Comparison of ENCODE assay signal across 17 cellular contexts in the genomic region with DNA sequence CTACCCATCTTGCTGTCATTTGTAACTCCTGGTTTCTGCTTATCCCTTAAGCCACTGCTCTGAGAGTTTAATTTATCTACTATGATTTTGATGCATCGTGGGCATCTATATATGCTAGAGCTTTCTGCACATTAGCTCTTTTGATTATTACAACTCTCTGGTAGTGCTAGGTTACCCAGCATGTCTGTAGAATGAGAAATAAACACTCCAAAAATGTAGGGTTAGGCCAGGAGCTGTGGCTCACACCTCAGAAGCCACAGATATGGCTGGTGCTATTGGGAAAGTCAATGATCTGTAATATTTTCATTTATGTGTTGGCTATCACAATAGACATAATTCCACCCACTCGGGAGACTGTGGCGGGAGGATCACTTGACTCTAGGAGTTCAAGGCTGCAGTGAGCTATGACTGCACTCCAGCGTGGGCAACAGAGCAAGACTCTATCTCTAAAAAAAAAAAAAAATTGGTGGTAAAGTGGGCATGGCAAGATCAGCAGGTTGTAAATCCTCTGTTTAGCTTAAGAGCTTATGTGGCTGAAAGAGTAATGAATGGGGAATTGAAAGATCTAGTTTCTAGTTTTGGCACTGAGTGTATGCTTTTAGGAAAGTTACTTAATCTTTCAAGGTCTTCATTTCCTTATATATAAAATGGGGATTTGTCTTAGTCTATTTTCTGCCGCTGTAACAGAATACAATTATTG. TPM values are rescaled to one million over a fixed set of nuclear protein-coding genes. Genes with fewer than 3 reads are reported as not detected.
DNase-seq lines count a peak whose midpoint lies in the region; ATAC-seq, FAIRE-seq and TF ChIP-seq lines count a peak whose summit lies in the region.
"Had no signal": no experiment of that assay in that cellular context is flagged by ENCODE, and none has a peak within 500 bp of the region (broad histone marks: within the 10 kb centered on the region; RNA-seq: fewer than 3 reads in every experiment).

No MANE protein-coding gene starts in this region.

- intact Hi-C loops in CD4-positive, alpha-beta memory T cell (cut with micrococcal nuclease): loop anchor here (1.0 to 10.0 kb wide), 3 partner anchors 148 to 1485 kb away; a partner anchor contains a TSS

- ATAC-seq in HG02798 (IDR thresholded peaks at IDR 0.05; ENCODE audit: poor library complexity, unreplicated experiment) (peak; percentile 44), omental fat pad (ENCODE audit: low FRiP score) (no peak), HG02970 (IDR thresholded peaks at IDR 0.05; ENCODE audit: low FRiP score, unreplicated experiment) (no peak)
- no peak for ATAC-seq in activated naive CD8-positive, alpha-beta T cell treated with anti-CD3 and anti-CD28 coated beads, Interleukin-2, amount 50 U/mL, for 24 hours
- ATAC-seq: sciatic nerve had no signal

- peaks cover under 1 to 7% of the 10 kb centered on the region in 2 donors for H3K36me3 Mint-ChIP-seq in CD4-positive, alpha-beta memory T cell
- H3K36me3 Mint-ChIP-seq in activated naive CD8-positive, alpha-beta T cell treated with anti-CD3 and anti-CD28 coated beads, Interleukin-2, amount 50 U/mL, for 24 hours (ENCODE audit: low read depth): peaks cover 28% of the 10 kb centered on the region

- H3K9me3 Mint-ChIP-seq in CD4-positive, alpha-beta memory T cell: peaks cover 0 to 2% (median 0%) of the 10 kb centered on the region in 8 donors
- H3K9me3 Mint-ChIP-seq in activated naive CD8-positive, alpha-beta T cell treated with anti-CD3 and anti-CD28 coated beads, Interleukin-2, amount 50 U/mL, for 24 hours: no peaks in the 10 kb centered on the region

- DNase-seq in CD4-positive, alpha-beta memory T cell: no peak
- no peak for DNase-seq in GM18507 (ENCODE audit: extremely low spot score, insufficient read length, low read depth)
- DNase-seq in activated naive CD8-positive, alpha-beta T cell treated with anti-CD3 and anti-CD28 coated beads, Interleukin-2, amount 50 U/mL, for 24 hours: no peak
- DNase-seq in GF-D8 (lab: John Stamatoyannopoulos, UW): no peak
- no peak for DNase-seq in omental fat pad (ENCODE audit: low spot score)
- DNase-seq: amygdala, hypothalamus, kidney glomerular epithelial cell, MM.1S, NCI-H187 treated with DMSO at 0.1 percent for 48 hours had no signal

- H3K4me3 Mint-ChIP-seq in CD4-positive, alpha-beta memory T cell: peak overlapping the region; percentile 0 to 77 (median 46)
- peak overlapping the region; percentile 61 for H3K4me3 Mint-ChIP-seq in activated naive CD8-positive, alpha-beta T cell treated with anti-CD3 and anti-CD28 coated beads, Interleukin-2, amount 50 U/mL, for 24 hours

- TF ChIP-seq CTCF in omental fat pad (IDR thresholded peaks at IDR 0.05): no peak

- CTCF ChIA-PET in CD4-positive, alpha-beta memory T cell (lab: Charles Lee; ENCODE audit: partially characterized antibody): interaction anchor here (0.8 to 5.4 kb wide), 24 partner anchors 8 to 152 kb away, joined by 3 to 57 read pairs (median 5); a partner anchor contains a TSS

- no peaks in the 10 kb centered on the region for H3K9me3 ChIP-seq in CD4-positive, alpha-beta memory T cell (ENCODE audit: control insufficient read depth in 1 of 2, low read length in 2 of 2)
- H3K9me3 ChIP-seq: neutrophil, thoracic aorta had no signal

- H3K4me1 ChIP-seq in CD4-positive, alpha-beta memory T cell (ENCODE audit: insufficient read depth, low read length): peaks cover 36% of the 10 kb centered on the region

- FAIRE-seq in GM18507 (lab: Jason Lieb, UNC): peak; percentile 31

- POLR2A ChIA-PET in CD4-positive, alpha-beta memory T cell (lab: Charles Lee; ENCODE audit: partially characterized antibody): interaction anchor here (0.5 to 12.8 kb wide), 10 partner anchors 7 to 84 kb away, joined by 3 to 309 read pairs (median 6); no protein-coding TSS in a partner anchor

- H3K27me3 Mint-ChIP-seq in CD4-positive, alpha-beta memory T cell: no peaks in the 10 kb centered on the region
- H3K27me3 Mint-ChIP-seq in activated naive CD8-positive, alpha-beta T cell treated with anti-CD3 and anti-CD28 coated beads, Interleukin-2, amount 50 U/mL, for 24 hours: no peaks in the 10 kb centered on the region

- H3K4me3 ChIP-seq in CD4-positive, alpha-beta memory T cell (ENCODE audit: low read length in 2 of 2): peak overlapping the region in 1 of 2 donors; percentile 9
- H3K4me3 ChIP-seq: thoracic aorta had no signal

- H3K36me3 ChIP-seq in CD4-positive, alpha-beta memory T cell (ENCODE audit: insufficient read depth, low read length): no peaks in the 10 kb centered on the region
- H3K36me3 ChIP-seq: neutrophil, thoracic aorta had no signal

- peak overlapping the region; percentile 29 for H3K27ac ChIP-seq in CD4-positive, alpha-beta memory T cell (ENCODE audit: low read depth, low read length)
- H3K27ac ChIP-seq: neutrophil, thoracic aorta had no signal

- peaks cover 30 to 54% (median 42%) of the 10 kb centered on the region in 4 donors for H3K4me1 Mint-ChIP-seq in CD4-positive, alpha-beta memory T cell
- H3K4me1 Mint-ChIP-seq in activated naive CD8-positive, alpha-beta T cell treated with anti-CD3 and anti-CD28 coated beads, Interleukin-2, amount 50 U/mL, for 24 hours: peaks cover 36% of the 10 kb centered on the region

- H3K27me3 ChIP-seq in CD4-positive, alpha-beta memory T cell (ENCODE audit: insufficient read depth, low read length): no peaks in the 10 kb centered on the region

- peak overlapping the region in 6 of 7 donors; percentile 9 to 48 (median 32) for H3K27ac Mint-ChIP-seq in CD4-positive, alpha-beta memory T cell
- peak overlapping the region; percentile 48 for H3K27ac Mint-ChIP-seq in activated naive CD8-positive, alpha-beta T cell treated with anti-CD3 and anti-CD28 coated beads, Interleukin-2, amount 50 U/mL, for 24 hours

RNA-seq across cellular contexts. Expression of a gene that starts 6.2 kb away (rescaled TPM):
- total RNA-seq in CD4-positive, alpha-beta memory T cell: 10 to 100 TPM; 36.1 to 36.6 TPM
- polyA plus RNA-seq in CD4-positive, alpha-beta memory T cell: 10 to 100 TPM; 25.8 to 28.8 TPM
- 1 to 10 TPM in 1 of 4 donors, under 1 TPM in 3; 0.19 to 1.8 (median 0.52) TPM for total RNA-seq in omental fat pad
- total RNA-seq: H7 had no signal
- polyA plus RNA-seq: BJ had no signal

Comparison
In these comparisons a context has a peak if more than half of its experiments do, and no peak if none do; other contexts are left out.
1. RNA of a gene that starts 6.2 kb away (total RNA-seq): 36.1 to 36.6 TPM in CD4-positive, alpha-beta memory T cell; 0.19 to 1.8 TPM in omental fat pad; every median in the first group is over 10 times any median in the second.